ENCODE assay signal across 10 cellular contexts in genomic region chr6:51398064-51398740, GRCh38.
DNase-seq lines count a peak whose midpoint lies in the region; ATAC-seq and TF ChIP-seq lines count a peak whose summit lies in the region.
"Had no signal": no experiment of that assay in that cellular context is flagged by ENCODE, and none has a peak within 500 bp of the region (broad histone marks: within the 10 kb centered on the region; RNA-seq: fewer than 3 reads in every experiment).

No MANE protein-coding gene starts in this region.

- no peak overlapping the region for H3K27ac ChIP-seq in CD4-positive, alpha-beta T cell (ENCODE audit: low read depth, low read length)
- H3K27ac ChIP-seq: VCaP had no signal

- ATAC-seq in GM21447 (IDR thresholded peaks at IDR 0.05; ENCODE audit: unreplicated experiment) (peak; percentile 67), GM18519 (IDR thresholded peaks at IDR 0.05; ENCODE audit: low FRiP score, unreplicated experiment) (no peak)
- ATAC-seq in CD4-positive, alpha-beta T cell (ENCODE audit: poor library complexity), result no peak
- ATAC-seq: naive thymus-derived CD4-positive, alpha-beta T cell had no signal

- TF ChIP-seq CTCF in Calu3 (IDR thresholded peaks at IDR 0.05; ENCODE audit: unreplicated experiment), result no peak
- TF ChIP-seq CTCF in CD4-positive, alpha-beta T cell (IDR thresholded peaks at IDR 0.05), result no peak

- H3K27me3 Mint-ChIP-seq in Calu3 (ENCODE audit: unreplicated experiment), result no peaks in the 10 kb centered on the region
- H3K27me3 Mint-ChIP-seq in CD4-positive, alpha-beta T cell, result no peaks in the 10 kb centered on the region
- H3K27me3 Mint-ChIP-seq: naive thymus-derived CD4-positive, alpha-beta T cell had no signal

- no peak overlapping the region for H3K4me3 Mint-ChIP-seq in Calu3 (ENCODE audit: low read depth, unreplicated experiment)
- H3K4me3 Mint-ChIP-seq in CD4-positive, alpha-beta T cell, result no peak overlapping the region
- H3K4me3 Mint-ChIP-seq: naive thymus-derived CD4-positive, alpha-beta T cell had no signal

- DNase-seq in Calu3 (peak; percentile 13), HT-29 (ENCODE audit: low spot score) (peak; percentile 55), RPMI7951 (ENCODE audit: low read depth) (peak; percentile 40), NCI-H2196 (lab: John Stamatoyannopoulos, UW; ENCODE audit: unreplicated experiment) (no peak), occipital lobe (lab: John Stamatoyannopoulos, UW) (no peak)
- DNase-seq in CD4-positive, alpha-beta T cell, result no peak
- DNase-seq: naive thymus-derived CD4-positive, alpha-beta T cell had no signal

- H3K9me3 Mint-ChIP-seq in Calu3 (ENCODE audit: low read depth, unreplicated experiment), result no peaks in the 10 kb centered on the region
- H3K9me3 Mint-ChIP-seq in CD4-positive, alpha-beta T cell, result no peaks in the 10 kb centered on the region

- no peaks in the 10 kb centered on the region for H3K36me3 Mint-ChIP-seq in Calu3 (ENCODE audit: insufficient read depth, unreplicated experiment)
- no peaks in the 10 kb centered on the region for H3K36me3 Mint-ChIP-seq in CD4-positive, alpha-beta T cell (ENCODE audit: low read depth)
- H3K36me3 Mint-ChIP-seq: naive thymus-derived CD4-positive, alpha-beta T cell had no signal

- H3K27ac Mint-ChIP-seq in Calu3 (ENCODE audit: unreplicated experiment), result no peak overlapping the region
- H3K27ac Mint-ChIP-seq in CD4-positive, alpha-beta T cell, result no peak overlapping the region
- H3K27ac Mint-ChIP-seq: naive thymus-derived CD4-positive, alpha-beta T cell had no signal

- no peaks in the 10 kb centered on the region for H3K9me3 ChIP-seq in CD4-positive, alpha-beta T cell (ENCODE audit: control insufficient read depth, low read length)

- BruUV-seq in Calu3 (replicated peaks; lab: Mats Ljungman, UMichigan), result no TSS peak

- H3K4me1 Mint-ChIP-seq in Calu3 (ENCODE audit: low read depth, unreplicated experiment), result peaks cover 25% of the 10 kb centered on the region
- H3K4me1 Mint-ChIP-seq in CD4-positive, alpha-beta T cell (ENCODE audit: low read depth), result no peaks in the 10 kb centered on the region
- H3K4me1 Mint-ChIP-seq: naive thymus-derived CD4-positive, alpha-beta T cell had no signal

- POLR2A ChIA-PET in CD4-positive, alpha-beta T cell (lab: Charles Lee), result interaction anchor here (0.7 kb wide), 1 partner anchor 33 kb away, joined by 4 read pairs; no protein-coding TSS in a partner anchor

- CTCF ChIA-PET in Calu3 (lab: Charles Lee), result interaction anchor here (0.5 to 1.6 kb wide), 3 partner anchors 9 to 43 kb away, joined by 3 to 4 read pairs (median 3); no protein-coding TSS in a partner anchor
- CTCF ChIA-PET in CD4-positive, alpha-beta T cell (lab: Charles Lee), result no interaction called here

- H3K27me3 ChIP-seq in CD4-positive, alpha-beta T cell (ENCODE audit: control insufficient read depth, insufficient read depth, low read length), result no peaks in the 10 kb centered on the region

- intact Hi-C loops in Calu3 (cut with micrococcal nuclease; ENCODE audit: unreplicated experiment), result loop anchor here (5.0 to 10.0 kb wide), 2 partner anchors 117 to 144 kb away; no protein-coding TSS in a partner anchor
- intact Hi-C loops in CD4-positive, alpha-beta T cell (cut with DNase I, micrococcal nuclease), result no loop called here

Comparison
In these comparisons a context has a peak if more than half of its experiments do, and no peak if none do; other contexts are left out.
1. DNase-seq: peak in Calu3 (single experiment), HT-29 (single experiment) and RPMI7951 (single experiment); none in NCI-H2196 (single experiment), occipital lobe (single experiment) and CD4-positive, alpha-beta T cell (0 of 10).